In genomic region chr4:140742838-140743193, GRCh38 we compare ENCODE assay signal across 9 cellular contexts. TPM values are rescaled to one million over a fixed set of nuclear protein-coding genes. Genes with fewer than 3 reads are reported as not detected.
DNase-seq lines count a peak whose midpoint lies in the region; ATAC-seq and TF ChIP-seq lines count a peak whose summit lies in the region.
"Had no signal": no experiment of that assay in that cellular context is flagged by ENCODE, and none has a peak within 500 bp of the region (broad histone marks: within the 10 kb centered on the region; RNA-seq: fewer than 3 reads in every experiment).

No MANE protein-coding gene starts in this region.

- H2BK12ac ChIP-seq in neuronal stem cell (ENCODE audit: low read length), result no peak overlapping the region

- H2BK120ac ChIP-seq in neuronal stem cell (ENCODE audit: low read depth, low read length), result no peak overlapping the region

- H2AK5ac ChIP-seq in neuronal stem cell (ENCODE audit: low read depth, low read length), result no peak overlapping the region

- H3K27ac ChIP-seq in colonic mucosa (peak overlapping the region; percentile 51), neuronal stem cell (replicated peaks; ENCODE audit: low read length) (no peak overlapping the region), suprapubic skin (no peak overlapping the region)

- DNase-seq in AG10803 (ENCODE audit: low read depth), result no peak
- no peak for DNase-seq in colonic mucosa
- no peak for DNase-seq in NCI-H510A (lab: John Stamatoyannopoulos, UW)
- DNase-seq in neuronal stem cell (ENCODE audit: low spot score), result no peak
- no peak for DNase-seq in suprapubic skin (ENCODE audit: low spot score in 2 of 2)
- DNase-seq in SW480 (ENCODE audit: low spot score), result no peak
- DNase-seq: Kasumi-1 had no signal

- no peak overlapping the region for H3K18ac ChIP-seq in neuronal stem cell (ENCODE audit: low read length)

- H3K23ac ChIP-seq in neuronal stem cell (ENCODE audit: low read depth, low read length, poor library complexity), result no peak overlapping the region

- peaks cover 2% of the 10 kb centered on the region for H3K79me1 ChIP-seq in neuronal stem cell (ENCODE audit: low read depth, low read length)

- intact Hi-C loops in colonic mucosa (cut with DNase I), result no loop called here

- TF ChIP-seq CTCF in AG10803 (conservative IDR thresholded peaks at IDR 0.05; ENCODE audit: low read length) (no peak), colonic mucosa (IDR thresholded peaks at IDR 0.05) (no peak), suprapubic skin (IDR thresholded peaks at IDR 0.05) (no peak)

- H3K9me3 ChIP-seq in colonic mucosa, result no peaks in the 10 kb centered on the region
- H3K9me3 ChIP-seq in neuronal stem cell (replicated peaks in 1 of 2; ENCODE audit: control insufficient read depth in 2 of 2, insufficient read depth in 1 of 2, low read depth in 1 of 2, low read length in 2 of 2), result peaks cover 0 to 3% of the 10 kb centered on the region in 2 donors
- no peaks in the 10 kb centered on the region for H3K9me3 ChIP-seq in suprapubic skin

- H3K4me1 ChIP-seq in colonic mucosa (no peaks in the 10 kb centered on the region), neuronal stem cell (ENCODE audit: control insufficient read depth in 2 of 2, insufficient read depth in 1 of 2, low read depth in 1 of 2, low read length in 2 of 2) (peaks cover 5 to 7% of the 10 kb centered on the region in 2 donors), suprapubic skin (peaks cover 14% of the 10 kb centered on the region)

- no peak for TF ChIP-seq EP300 in suprapubic skin (IDR thresholded peaks at IDR 0.05)

- no peak overlapping the region for H3K9ac ChIP-seq in colonic mucosa (ENCODE audit: low read depth in 2 of 2, low read length in 2 of 2)
- H3K9ac ChIP-seq in neuronal stem cell (ENCODE audit: low read depth, low read length, poor library complexity), result no peak overlapping the region

- H3K36me3 ChIP-seq in colonic mucosa (no peaks in the 10 kb centered on the region), neuronal stem cell (replicated peaks in 1 of 2; ENCODE audit: control insufficient read depth in 2 of 2, insufficient read depth in 2 of 2, low read length in 2 of 2) (no peaks in the 10 kb centered on the region), suprapubic skin (no peaks in the 10 kb centered on the region)

- no peaks in the 10 kb centered on the region for H3K27me3 ChIP-seq in colonic mucosa
- no peaks in the 10 kb centered on the region for H3K27me3 ChIP-seq in neuronal stem cell (ENCODE audit: control insufficient read depth in 3 of 3, insufficient read depth in 3 of 3, low read depth in 1 of 3, low read length in 3 of 3)
- no peaks in the 10 kb centered on the region for H3K27me3 ChIP-seq in suprapubic skin

- H4K8ac ChIP-seq in neuronal stem cell (ENCODE audit: low read depth, low read length), result no peak overlapping the region

- no peak overlapping the region for H3K4me2 ChIP-seq in neuronal stem cell (ENCODE audit: insufficient read depth, low read length, poor library complexity, severe bottlenecking)

- TF ChIP-seq POLR2A in suprapubic skin (IDR thresholded peaks at IDR 0.05), result no peak

- no peak overlapping the region for H4K91ac ChIP-seq in neuronal stem cell (ENCODE audit: low read depth, low read length, poor library complexity)

- WGBS in neuronal stem cell (ENCODE audit: extremely low coverage in 2 of 2, insufficient read length in 2 of 2, insufficient replicate concordance in 1 of 2), 2 donors, result no CpG with 5 or more reads among the region's 1 CpG
- 78% methylated on average over 1 of the region's 1 CpG for WGBS in suprapubic skin

- peak overlapping the region; percentile 5 for H3K4me3 ChIP-seq in AG10803 (ENCODE audit: low read length)
- no peak overlapping the region for H3K4me3 ChIP-seq in colonic mucosa
- H3K4me3 ChIP-seq in neuronal stem cell (ENCODE audit: low read length in 2 of 2), result no peak overlapping the region
- no peak overlapping the region for H3K4me3 ChIP-seq in suprapubic skin

- peak; percentile 34 for ATAC-seq in GM21528 (IDR thresholded peaks at IDR 0.05; ENCODE audit: low FRiP score, unreplicated experiment)
- ATAC-seq in HG03175 (IDR thresholded peaks at IDR 0.05; ENCODE audit: unreplicated experiment), result peak; percentile 24

- no peak overlapping the region for H2BK5ac ChIP-seq in neuronal stem cell (ENCODE audit: low read length)

- H2BK15ac ChIP-seq in neuronal stem cell (ENCODE audit: low read length), result no peak overlapping the region

- no peak overlapping the region for H2AFZ ChIP-seq in neuronal stem cell (ENCODE audit: low read length)

- no peak overlapping the region for H3K14ac ChIP-seq in neuronal stem cell (ENCODE audit: low read length)

- H3K4ac ChIP-seq in neuronal stem cell (ENCODE audit: low read length), result no peak overlapping the region

RNA-seq across cellular contexts. Expression of gene TBC1D9, which starts 13.4 kb away (rescaled TPM):
- total RNA-seq in colonic mucosa (10 to 100 TPM in 1 of 2 donors, 1 to 10 TPM in 1; 6.8 to 11.6 TPM), suprapubic skin (1 to 10 TPM; 5.7 to 9.8 (median 8.9) TPM)
- polyA plus RNA-seq in neuronal stem cell (2013, experiment 1 of 2), result 15.9 TPM
- 15.3 TPM for polyA plus RNA-seq in neuronal stem cell (2013, experiment 2 of 2)
